In the genomic region with DNA sequence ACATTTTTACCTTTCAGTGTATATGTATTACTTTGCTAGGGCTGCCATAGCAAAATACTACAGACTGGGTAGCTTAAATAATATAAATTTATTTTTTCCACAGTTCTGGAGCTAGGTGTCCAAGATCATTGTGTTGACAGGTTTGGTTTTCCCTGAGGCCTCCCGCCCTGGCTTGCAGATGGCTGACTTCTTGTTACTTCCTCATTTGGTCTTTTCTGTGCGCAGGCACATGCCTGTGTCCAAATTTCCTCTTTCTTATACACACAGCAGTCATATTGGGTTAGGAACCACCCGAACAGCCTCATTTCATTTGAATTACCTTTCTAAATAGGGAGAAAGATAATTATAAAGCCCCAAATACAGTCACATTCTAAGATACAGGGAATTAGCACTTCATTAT, we compare ENCODE assay signal across 15 cellular contexts.
DNase-seq lines count a peak whose midpoint lies in the region; ATAC-seq, FAIRE-seq and TF ChIP-seq lines count a peak whose summit lies in the region.
"Had no signal": no experiment of that assay in that cellular context is flagged by ENCODE, and none has a peak within 500 bp of the region (broad histone marks: within the 10 kb centered on the region; RNA-seq: fewer than 3 reads in every experiment).

No MANE protein-coding gene starts in this region.

- no peak for TF ChIP-seq POLR2A in H1 (IDR thresholded peaks at IDR 0.05; ENCODE audit: control extremely low read depth in 1 of 2, low read depth in 2 of 2, low read length in 2 of 2)

- no peak overlapping the region for H2BK15ac ChIP-seq in H1 (ENCODE audit: low read length)

- H3K27me3 ChIP-seq in H1 (replicated peaks in 1 of 4; ENCODE audit: control insufficient read depth in 3 of 4, extremely low read depth in 1 of 4, insufficient read depth in 3 of 4, low read length in 3 of 4) (peaks cover 0 to 1% (median 0%) of the 10 kb centered on the region in 4 experiments; a peak in 1 of 7 replicates), tibial artery (no peaks in the 10 kb centered on the region)
- H3K27me3 ChIP-seq: esophagus squamous epithelium, thyroid gland had no signal

- no peak for ATAC-seq in activated naive CD8-positive, alpha-beta T cell treated with anti-CD3 and anti-CD28 coated beads, Interleukin-2, amount 50 U/mL, for 24 hours
- no peak for ATAC-seq in GM18907 (IDR thresholded peaks at IDR 0.05; ENCODE audit: unreplicated experiment)
- ATAC-seq: SK-N-SH treated with all-trans-retinoic acid at 6 μM for 48 hours had no signal

- H3K4me1 Mint-ChIP-seq in activated naive CD8-positive, alpha-beta T cell treated with anti-CD3 and anti-CD28 coated beads, Interleukin-2, amount 50 U/mL, for 24 hours: no peaks in the 10 kb centered on the region
- H3K4me1 Mint-ChIP-seq in activated naive CD8-positive, alpha-beta T cell treated with anti-CD3 and anti-CD28 coated beads for 36 hours: no peaks in the 10 kb centered on the region
- H3K4me1 Mint-ChIP-seq in osteocyte (ENCODE audit: unreplicated experiment): no peaks in the 10 kb centered on the region

- TF ChIP-seq EP300 in H1 (IDR thresholded peaks at IDR 0.05; ENCODE audit: borderline replicate concordance in 1 of 2, low read depth in 2 of 2, low read length in 2 of 2): no peak

- no peak for DNase-seq in activated naive CD8-positive, alpha-beta T cell treated with anti-CD3 and anti-CD28 coated beads, Interleukin-2, amount 50 U/mL, for 24 hours
- no peak for DNase-seq in activated naive CD8-positive, alpha-beta T cell treated with anti-CD3 and anti-CD28 coated beads for 36 hours
- DNase-seq in NAMALWA (ENCODE audit: low spot score): peak; percentile 16
- no peak for DNase-seq in H1 (ENCODE audit: low read depth in 1 of 2, low spot score in 2 of 2)
- DNase-seq in tibial artery: peak; percentile 36 to 68
- DNase-seq in activated T-cell treated with anti-CD3 and anti-CD28 coated beads for 4 hours: no peak
- DNase-seq in osteocyte (ENCODE audit: extremely low spot score, unreplicated experiment): no peak
- DNase-seq: activated CD4-positive, alpha-beta memory T cell treated with anti-CD3 and anti-CD28 coated beads for 36 hours; activated naive CD4-positive, alpha-beta T cell treated with anti-CD3 and anti-CD28 coated beads, Interleukin-2, amount 50 U/mL, for 16 hours; esophagus squamous epithelium; NCI-H526; thyroid gland had no signal

- WGBS in H1 (ENCODE audit: extremely low coverage in 1 of 2, insufficient coverage in 1 of 2, insufficient read length in 1 of 2, insufficient replicate concordance in 2 of 2, low coverage in 1 of 2, low lambda C conversion rate in 2 of 2, missing lambda C conversion rate in 1 of 2), 2 experiments: 95% methylated on average over 3 of the region's 3 CpGs; no CpG with 5 or more reads in 1 of the 2 experiments

- H3K27me3 Mint-ChIP-seq in activated naive CD8-positive, alpha-beta T cell treated with anti-CD3 and anti-CD28 coated beads, Interleukin-2, amount 50 U/mL, for 24 hours: no peaks in the 10 kb centered on the region
- H3K27me3 Mint-ChIP-seq in activated naive CD8-positive, alpha-beta T cell treated with anti-CD3 and anti-CD28 coated beads for 36 hours: no peaks in the 10 kb centered on the region
- no peaks in the 10 kb centered on the region for H3K27me3 Mint-ChIP-seq in osteocyte (ENCODE audit: unreplicated experiment)
- H3K27me3 Mint-ChIP-seq: activated CD4-positive, alpha-beta memory T cell treated with anti-CD3 and anti-CD28 coated beads for 36 hours had no signal

- TF ChIP-seq CTCF in H1 (IDR thresholded peaks at IDR 0.05; ENCODE audit: control extremely low read depth in 1 of 3, insufficient read depth in 1 of 3, low read depth in 1 of 3, low read length in 3 of 3) (no peak), tibial artery (IDR thresholded peaks at IDR 0.05) (no peak), osteocyte (IDR thresholded peaks at IDR 0.05) (no peak)

- H3K23ac ChIP-seq in H1 (ENCODE audit: insufficient read length): no peak overlapping the region

- H3K27ac Mint-ChIP-seq in activated naive CD8-positive, alpha-beta T cell treated with anti-CD3 and anti-CD28 coated beads, Interleukin-2, amount 50 U/mL, for 24 hours: peak overlapping the region; percentile 2
- H3K27ac Mint-ChIP-seq in activated naive CD8-positive, alpha-beta T cell treated with anti-CD3 and anti-CD28 coated beads for 36 hours: no peak overlapping the region
- no peak overlapping the region for H3K27ac Mint-ChIP-seq in osteocyte (ENCODE audit: unreplicated experiment)
- H3K27ac Mint-ChIP-seq: activated CD4-positive, alpha-beta memory T cell treated with anti-CD3 and anti-CD28 coated beads for 36 hours had no signal

- H3K36me3 ChIP-seq in H1 (ENCODE audit: control insufficient read depth in 2 of 4, insufficient read depth in 4 of 4, low read length in 3 of 4) (no peaks in the 10 kb centered on the region), tibial artery (no peaks in the 10 kb centered on the region)
- H3K36me3 ChIP-seq: esophagus squamous epithelium, thyroid gland had no signal

- H3K36me3 Mint-ChIP-seq in activated naive CD8-positive, alpha-beta T cell treated with anti-CD3 and anti-CD28 coated beads, Interleukin-2, amount 50 U/mL, for 24 hours (ENCODE audit: low read depth): no peaks in the 10 kb centered on the region
- no peaks in the 10 kb centered on the region for H3K36me3 Mint-ChIP-seq in activated naive CD8-positive, alpha-beta T cell treated with anti-CD3 and anti-CD28 coated beads for 36 hours
- H3K36me3 Mint-ChIP-seq in osteocyte (ENCODE audit: unreplicated experiment): no peaks in the 10 kb centered on the region
- H3K36me3 Mint-ChIP-seq: activated CD4-positive, alpha-beta memory T cell treated with anti-CD3 and anti-CD28 coated beads for 36 hours had no signal

- no peak overlapping the region for H2BK12ac ChIP-seq in H1 (ENCODE audit: low read depth, low read length)

- no peak overlapping the region for H4K91ac ChIP-seq in H1 (replicated peaks; ENCODE audit: insufficient read length, low read length)

- no peaks in the 10 kb centered on the region for H3K4me1 ChIP-seq in H1 (replicated peaks in 1 of 4; ENCODE audit: control insufficient read depth in 3 of 4, insufficient read depth in 4 of 4, low read length in 3 of 4)
- H3K4me1 ChIP-seq in tibial artery: no peaks in the 10 kb centered on the region
- H3K4me1 ChIP-seq: esophagus squamous epithelium, thyroid gland had no signal

- H4K20me1 ChIP-seq in H1 (replicated peaks in 1 of 2; ENCODE audit: control insufficient read depth in 1 of 2, insufficient read depth in 2 of 2, low read length in 2 of 2): no peaks in the 10 kb centered on the region

- H3K79me2 ChIP-seq in H1 (ENCODE audit: control insufficient read depth in 1 of 2, insufficient read depth in 2 of 2, low read length in 2 of 2): no peaks in the 10 kb centered on the region

- H2AK5ac ChIP-seq in H1 (ENCODE audit: low read depth, low read length): no peak overlapping the region

- intact Hi-C loops in tibial artery (cut with DNase I; ENCODE audit: low total_unique reads): no loop called here

- 0 out of 2 replicates have a peak overlapping the region, but pooled peaks have one; percentile 21 for H2AFZ ChIP-seq in H1 (ENCODE audit: low read length)

- CTCF ChIA-PET in H1 (lab: Charles Lee; ENCODE audit: partially characterized antibody): no interaction called here

- H3K79me1 ChIP-seq in H1 (ENCODE audit: low read depth, low read length): no peaks in the 10 kb centered on the region

- no peak overlapping the region for H3K18ac ChIP-seq in H1 (ENCODE audit: extremely low read depth, low read length)

- H2BK120ac ChIP-seq in H1 (replicated peaks; ENCODE audit: low read depth, low read length): no peak overlapping the region

- no peak overlapping the region for H4K8ac ChIP-seq in H1 (ENCODE audit: extremely low read depth, insufficient read depth, low read length)

- no peak overlapping the region for H3K9ac ChIP-seq in H1 (replicated peaks in 1 of 4; ENCODE audit: extremely low read depth in 1 of 4, low read depth in 3 of 4, low read length in 3 of 4)

- POLR2A ChIA-PET in H1 (lab: Charles Lee; ENCODE audit: partially characterized antibody): no interaction called here

- H3K9me3 ChIP-seq in H1 (ENCODE audit: insufficient read depth in 2 of 2, low read depth in 1 of 2, low read length in 1 of 2) (no peaks in the 10 kb centered on the region), tibial artery (no peaks in the 10 kb centered on the region)
- H3K9me3 ChIP-seq: esophagus squamous epithelium, thyroid gland had no signal

- no peak overlapping the region for H3K4me2 ChIP-seq in H1 (ENCODE audit: insufficient read depth in 1 of 2, low read depth in 2 of 2, low read length in 2 of 2)

- no peak overlapping the region for H3K14ac ChIP-seq in H1 (ENCODE audit: insufficient read length)

- H3K4me3 Mint-ChIP-seq in activated naive CD8-positive, alpha-beta T cell treated with anti-CD3 and anti-CD28 coated beads, Interleukin-2, amount 50 U/mL, for 24 hours: no peak overlapping the region
- H3K4me3 Mint-ChIP-seq in activated naive CD8-positive, alpha-beta T cell treated with anti-CD3 and anti-CD28 coated beads for 36 hours: no peak overlapping the region
- no peak overlapping the region for H3K4me3 Mint-ChIP-seq in osteocyte (ENCODE audit: unreplicated experiment)
- H3K4me3 Mint-ChIP-seq: activated CD4-positive, alpha-beta memory T cell treated with anti-CD3 and anti-CD28 coated beads for 36 hours had no signal

- H3K4me3 ChIP-seq in H1 (ENCODE audit: extremely low read depth in 1 of 4, insufficient read depth in 2 of 4, low read depth in 3 of 4, low read length in 4 of 4) (no peak overlapping the region), tibial artery (no peak overlapping the region)
- H3K4me3 ChIP-seq: esophagus squamous epithelium, thyroid gland had no signal

- no peak overlapping the region for H2BK5ac ChIP-seq in H1 (ENCODE audit: low read depth, low read length)

- no peak for TF ChIP-seq RAD21 in H1 (IDR thresholded peaks at IDR 0.05 in 1 of 2, conservative IDR thresholded peaks at IDR 0.05 in 1 of 2; ENCODE audit: low read depth in 2 of 2, low read length in 2 of 2)

- FAIRE-seq in H1 (lab: Jason Lieb, UNC): no peak

- H4K5ac ChIP-seq in H1 (ENCODE audit: insufficient read length, low read depth, low read length): no peak overlapping the region

- H3K23me2 ChIP-seq in H1 (ENCODE audit: low read depth, low read length): no peaks in the 10 kb centered on the region; the same call in 1 of the 2 replicates

- no peak overlapping the region for H3K56ac ChIP-seq in H1 (replicated peaks; ENCODE audit: insufficient read length, low read depth, low read length)

- peaks cover 5% of the 10 kb centered on the region for H3K9me3 Mint-ChIP-seq in activated naive CD8-positive, alpha-beta T cell treated with anti-CD3 and anti-CD28 coated beads, Interleukin-2, amount 50 U/mL, for 24 hours
- H3K9me3 Mint-ChIP-seq in activated naive CD8-positive, alpha-beta T cell treated with anti-CD3 and anti-CD28 coated beads for 36 hours: peaks cover 11% of the 10 kb centered on the region
- peaks cover 28% of the 10 kb centered on the region for H3K9me3 Mint-ChIP-seq in osteocyte (ENCODE audit: unreplicated experiment)

- no peak overlapping the region for H3K4ac ChIP-seq in H1 (replicated peaks; ENCODE audit: insufficient read length, low read depth, low read length)

- H3K27ac ChIP-seq in H1 (ENCODE audit: low read depth, low read length) (no peak overlapping the region), tibial artery (no peak overlapping the region)
- H3K27ac ChIP-seq: 22Rv1, esophagus squamous epithelium, thyroid gland had no signal

- no peak overlapping the region for H2BK20ac ChIP-seq in H1 (ENCODE audit: low read length)

TF ChIP-seq in H1, 55 proteins besides CTCF, POLR2A, EP300 and RAD21 (continues in another document):
- TF ChIP-seq BACH1 (IDR thresholded peaks at IDR 0.05; ENCODE audit: low read length): no peak

Comparison
In these comparisons a context has a peak if more than half of its experiments do, and no peak if none do; other contexts are left out.
1. DNase-seq: peak in NAMALWA (single experiment) and tibial artery (2 of 2); none in activated naive CD8-positive, alpha-beta T cell treated with anti-CD3 and anti-CD28 coated beads, Interleukin-2, amount 50 U/mL, for 24 hours (single experiment), activated naive CD8-positive, alpha-beta T cell treated with anti-CD3 and anti-CD28 coated beads for 36 hours (single experiment), H1 (0 of 2), activated T-cell treated with anti-CD3 and anti-CD28 coated beads for 4 hours (single experiment) and osteocyte (single experiment).